ENCODE assay signal across 1 cellular context in the genomic region with DNA sequence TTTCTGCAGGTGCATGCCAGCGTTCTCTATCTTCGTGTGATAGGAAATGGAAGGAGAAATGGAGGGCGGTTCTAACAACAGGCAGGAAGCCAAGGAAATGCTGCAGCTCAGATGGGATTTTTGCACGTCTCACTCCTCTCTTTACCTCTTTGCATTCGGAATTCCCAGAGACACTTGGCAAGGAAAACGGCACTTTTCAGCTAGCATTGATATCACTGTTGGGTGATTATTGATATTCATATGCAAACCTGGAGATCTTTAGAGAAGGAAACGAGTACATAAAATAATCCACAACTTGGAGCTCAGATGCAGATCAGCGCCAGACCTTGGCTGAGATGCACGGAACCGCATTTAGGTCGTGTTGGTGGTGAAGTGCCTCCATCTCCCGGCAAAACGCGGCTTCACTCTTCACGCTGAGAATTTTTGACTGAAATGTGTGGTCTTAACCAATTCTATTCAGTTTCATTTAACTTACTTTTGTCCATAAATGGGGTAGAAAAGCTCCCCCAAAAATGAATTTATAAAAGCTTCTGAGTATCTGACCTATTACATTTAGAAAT.
TF ChIP-seq lines count a peak whose summit lies in the region.

No MANE protein-coding gene starts in this region.

TF ChIP-seq in GM23338, 12 proteins besides CTCF, POLR2A, EP300 and RAD21 (continued from another document):
- TF ChIP-seq, protein P1, sequence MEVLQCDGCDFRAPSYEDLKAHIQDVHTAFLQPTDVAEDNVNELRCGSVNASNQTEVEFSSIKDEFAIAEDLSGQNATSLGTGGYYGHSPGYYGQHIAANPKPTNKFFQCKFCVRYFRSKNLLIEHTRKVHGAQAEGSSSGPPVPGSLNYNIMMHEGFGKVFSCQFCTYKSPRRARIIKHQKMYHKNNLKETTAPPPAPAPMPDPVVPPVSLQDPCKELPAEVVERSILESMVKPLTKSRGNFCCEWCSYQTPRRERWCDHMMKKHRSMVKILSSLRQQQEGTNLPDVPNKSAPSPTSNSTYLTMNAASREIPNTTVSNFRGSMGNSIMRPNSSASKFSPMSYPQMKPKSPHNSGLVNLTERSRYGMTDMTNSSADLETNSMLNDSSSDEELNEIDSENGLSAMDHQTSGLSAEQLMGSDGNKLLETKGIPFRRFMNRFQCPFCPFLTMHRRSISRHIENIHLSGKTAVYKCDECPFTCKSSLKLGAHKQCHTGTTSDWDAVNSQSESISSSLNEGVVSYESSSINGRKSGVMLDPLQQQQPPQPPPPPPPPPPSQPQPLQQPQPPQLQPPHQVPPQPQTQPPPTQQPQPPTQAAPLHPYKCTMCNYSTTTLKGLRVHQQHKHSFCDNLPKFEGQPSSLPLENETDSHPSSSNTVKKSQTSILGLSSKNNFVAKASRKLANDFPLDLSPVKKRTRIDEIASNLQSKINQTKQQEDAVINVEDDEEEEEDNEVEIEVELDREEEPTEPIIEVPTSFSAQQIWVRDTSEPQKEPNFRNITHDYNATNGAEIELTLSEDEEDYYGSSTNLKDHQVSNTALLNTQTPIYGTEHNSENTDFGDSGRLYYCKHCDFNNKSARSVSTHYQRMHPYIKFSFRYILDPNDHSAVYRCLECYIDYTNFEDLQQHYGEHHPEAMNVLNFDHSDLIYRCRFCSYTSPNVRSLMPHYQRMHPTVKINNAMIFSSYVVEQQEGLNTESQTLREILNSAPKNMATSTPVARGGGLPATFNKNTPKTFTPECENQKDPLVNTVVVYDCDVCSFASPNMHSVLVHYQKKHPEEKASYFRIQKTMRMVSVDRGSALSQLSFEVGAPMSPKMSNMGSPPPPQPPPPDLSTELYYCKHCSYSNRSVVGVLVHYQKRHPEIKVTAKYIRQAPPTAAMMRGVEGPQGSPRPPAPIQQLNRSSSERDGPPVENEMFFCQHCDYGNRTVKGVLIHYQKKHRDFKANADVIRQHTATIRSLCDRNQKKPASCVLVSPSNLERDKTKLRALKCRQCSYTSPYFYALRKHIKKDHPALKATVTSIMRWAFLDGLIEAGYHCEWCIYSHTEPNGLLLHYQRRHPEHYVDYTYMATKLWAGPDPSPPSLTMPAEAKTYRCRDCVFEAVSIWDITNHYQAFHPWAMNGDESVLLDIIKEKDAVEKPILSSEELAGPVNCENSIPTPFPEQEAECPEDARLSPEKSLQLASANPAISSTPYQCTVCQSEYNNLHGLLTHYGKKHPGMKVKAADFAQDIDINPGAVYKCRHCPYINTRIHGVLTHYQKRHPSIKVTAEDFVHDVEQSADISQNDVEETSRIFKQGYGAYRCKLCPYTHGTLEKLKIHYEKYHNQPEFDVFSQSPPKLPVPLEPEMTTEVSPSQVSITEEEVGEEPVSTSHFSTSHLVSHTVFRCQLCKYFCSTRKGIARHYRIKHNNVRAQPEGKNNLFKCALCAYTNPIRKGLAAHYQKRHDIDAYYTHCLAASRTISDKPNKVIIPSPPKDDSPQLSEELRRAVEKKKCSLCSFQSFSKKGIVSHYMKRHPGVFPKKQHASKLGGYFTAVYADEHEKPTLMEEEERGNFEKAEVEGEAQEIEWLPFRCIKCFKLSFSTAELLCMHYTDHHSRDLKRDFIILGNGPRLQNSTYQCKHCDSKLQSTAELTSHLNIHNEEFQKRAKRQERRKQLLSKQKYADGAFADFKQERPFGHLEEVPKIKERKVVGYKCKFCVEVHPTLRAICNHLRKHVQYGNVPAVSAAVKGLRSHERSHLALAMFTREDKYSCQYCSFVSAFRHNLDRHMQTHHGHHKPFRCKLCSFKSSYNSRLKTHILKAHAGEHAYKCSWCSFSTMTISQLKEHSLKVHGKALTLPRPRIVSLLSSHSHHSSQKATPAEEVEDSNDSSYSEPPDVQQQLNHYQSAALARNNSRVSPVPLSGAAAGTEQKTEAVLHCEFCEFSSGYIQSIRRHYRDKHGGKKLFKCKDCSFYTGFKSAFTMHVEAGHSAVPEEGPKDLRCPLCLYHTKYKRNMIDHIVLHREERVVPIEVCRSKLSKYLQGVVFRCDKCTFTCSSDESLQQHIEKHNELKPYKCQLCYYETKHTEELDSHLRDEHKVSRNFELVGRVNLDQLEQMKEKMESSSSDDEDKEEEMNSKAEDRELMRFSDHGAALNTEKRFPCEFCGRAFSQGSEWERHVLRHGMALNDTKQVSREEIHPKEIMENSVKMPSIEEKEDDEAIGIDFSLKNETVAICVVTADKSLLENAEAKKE (CRISPR knock-in tag; IDR thresholded peaks at IDR 0.05), result no peak
- TF ChIP-seq POLR2AphosphoS5 (IDR thresholded peaks at IDR 0.05; ENCODE audit: low read depth) (no peak), ETS1 (IDR thresholded peaks at IDR 0.05) (no peak), NANOG (IDR thresholded peaks at IDR 0.05; ENCODE audit: borderline replicate concordance) (no peak), ZNF114 (CRISPR knock-in tag; IDR thresholded peaks at IDR 0.05) (no peak), CREB1 (CRISPR knock-in tag; IDR thresholded peaks at IDR 0.05; ENCODE audit: low read depth) (no peak), JUNB (IDR thresholded peaks at IDR 0.05; ENCODE audit: unreplicated experiment) (no peak), EZH2 (IDR thresholded peaks at IDR 0.05; ENCODE audit: low read depth, unreplicated experiment) (no peak)
- TF ChIP-seq, protein P2, sequence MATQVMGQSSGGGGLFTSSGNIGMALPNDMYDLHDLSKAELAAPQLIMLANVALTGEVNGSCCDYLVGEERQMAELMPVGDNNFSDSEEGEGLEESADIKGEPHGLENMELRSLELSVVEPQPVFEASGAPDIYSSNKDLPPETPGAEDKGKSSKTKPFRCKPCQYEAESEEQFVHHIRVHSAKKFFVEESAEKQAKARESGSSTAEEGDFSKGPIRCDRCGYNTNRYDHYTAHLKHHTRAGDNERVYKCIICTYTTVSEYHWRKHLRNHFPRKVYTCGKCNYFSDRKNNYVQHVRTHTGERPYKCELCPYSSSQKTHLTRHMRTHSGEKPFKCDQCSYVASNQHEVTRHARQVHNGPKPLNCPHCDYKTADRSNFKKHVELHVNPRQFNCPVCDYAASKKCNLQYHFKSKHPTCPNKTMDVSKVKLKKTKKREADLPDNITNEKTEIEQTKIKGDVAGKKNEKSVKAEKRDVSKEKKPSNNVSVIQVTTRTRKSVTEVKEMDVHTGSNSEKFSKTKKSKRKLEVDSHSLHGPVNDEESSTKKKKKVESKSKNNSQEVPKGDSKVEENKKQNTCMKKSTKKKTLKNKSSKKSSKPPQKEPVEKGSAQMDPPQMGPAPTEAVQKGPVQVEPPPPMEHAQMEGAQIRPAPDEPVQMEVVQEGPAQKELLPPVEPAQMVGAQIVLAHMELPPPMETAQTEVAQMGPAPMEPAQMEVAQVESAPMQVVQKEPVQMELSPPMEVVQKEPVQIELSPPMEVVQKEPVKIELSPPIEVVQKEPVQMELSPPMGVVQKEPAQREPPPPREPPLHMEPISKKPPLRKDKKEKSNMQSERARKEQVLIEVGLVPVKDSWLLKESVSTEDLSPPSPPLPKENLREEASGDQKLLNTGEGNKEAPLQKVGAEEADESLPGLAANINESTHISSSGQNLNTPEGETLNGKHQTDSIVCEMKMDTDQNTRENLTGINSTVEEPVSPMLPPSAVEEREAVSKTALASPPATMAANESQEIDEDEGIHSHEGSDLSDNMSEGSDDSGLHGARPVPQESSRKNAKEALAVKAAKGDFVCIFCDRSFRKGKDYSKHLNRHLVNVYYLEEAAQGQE (IDR thresholded peaks at IDR 0.05; ENCODE audit: unreplicated experiment), result no peak
